ENCODE assay signal across 8 cellular contexts in the genomic region with DNA sequence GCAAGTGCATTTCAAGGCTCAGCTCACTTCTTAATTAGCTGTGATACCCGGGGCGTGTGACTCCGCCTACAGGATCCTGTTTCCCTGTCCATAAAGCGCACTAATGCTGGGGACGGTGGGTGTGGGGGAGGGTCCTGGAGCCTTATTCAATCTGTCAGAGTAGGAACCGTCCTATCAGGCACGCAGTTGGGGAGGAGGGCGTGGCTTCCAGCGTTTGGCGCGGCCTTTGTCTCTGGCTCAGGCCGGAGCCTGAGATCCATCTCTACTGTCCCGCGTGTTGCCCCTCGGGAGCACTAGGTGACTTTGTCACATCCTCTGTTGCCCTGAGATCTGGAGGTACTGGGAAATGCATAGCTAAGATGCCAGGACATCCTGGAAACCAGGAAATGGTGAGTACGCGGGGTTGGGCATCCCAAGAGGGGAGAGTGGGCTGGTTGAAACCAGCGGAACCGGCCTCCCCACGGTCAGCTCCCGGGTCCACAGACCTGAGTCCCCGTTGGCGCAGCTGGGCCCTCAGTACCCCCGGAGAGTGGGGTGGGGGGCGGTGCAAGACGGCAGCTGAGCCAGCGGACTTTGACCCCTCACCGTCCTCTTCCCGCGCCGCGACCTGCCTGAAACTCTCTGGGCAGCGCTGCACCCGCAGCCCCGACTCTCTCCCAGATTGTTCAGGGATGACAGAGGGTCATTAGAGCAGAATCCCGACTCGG.
A peak's percentile ranks its signal among the peaks of the same experiment; 100 is the strongest.
DNase-seq lines count a peak whose midpoint lies in the region; ATAC-seq, FAIRE-seq and TF ChIP-seq lines count a peak whose summit lies in the region.

No MANE protein-coding gene starts in this region.

- in situ Hi-C loops in GM12878 (cut with MboI): no loop called here

- H3K9ac ChIP-seq in HUES48 (ENCODE audit: low read depth, low read length) (peak overlapping the region; percentile 77), GM12878 (ENCODE audit: control insufficient read depth, insufficient read depth, low read length) (peak overlapping the region; percentile 76), kidney (ENCODE audit: low read length in 2 of 2) (no peak overlapping the region)

- H3K4me3 ChIP-seq in HUES48 (ENCODE audit: low read depth, low read length) (peak overlapping the region; percentile 84), GM12878 (peak overlapping the region; percentile 75), kidney (ENCODE audit: low read length in 2 of 2) (peak overlapping the region; percentile 32 to 39)

- peaks cover 3% of the 10 kb centered on the region for H3K4me1 ChIP-seq in HUES48 (ENCODE audit: control insufficient read depth, insufficient read depth, low read length)
- H3K4me1 ChIP-seq in GM12878 (ENCODE audit: control insufficient read depth, insufficient read depth, low read length): no peaks in the 10 kb centered on the region
- H3K4me1 ChIP-seq in kidney (ENCODE audit: control insufficient read depth in 1 of 2, insufficient read depth in 1 of 2, low read depth in 1 of 2, low read length in 2 of 2): peaks cover 0 to 4% of the 10 kb centered on the region in 2 donors

- peak; percentile 74 for TF ChIP-seq POLR2A in GM12878 (IDR thresholded peaks at IDR 0.05; ENCODE audit: low read depth, low read length)

- no TSS peak for BruUV-seq in GM12878 (replicated peaks; lab: Mats Ljungman, UMichigan)

- no peak for TF ChIP-seq RAD21 in GM12878 (IDR thresholded peaks at IDR 0.05; ENCODE audit: insufficient read depth, low read depth, low read length)

- peak overlapping the region; percentile 67 for H3K4me2 ChIP-seq in GM12878 (ENCODE audit: control insufficient read depth, insufficient read depth)

- H3K27ac ChIP-seq in HUES48 (ENCODE audit: low read depth, low read length): peak overlapping the region; percentile 65
- H3K27ac ChIP-seq in GM12878 (ENCODE audit: control insufficient read depth, insufficient read depth): peak overlapping the region; percentile 61; the same call in 1 of the 2 replicates
- no peak overlapping the region for H3K27ac ChIP-seq in kidney (ENCODE audit: low read depth in 2 of 2, low read length in 2 of 2)

- ATAC-seq in GM21360 (IDR thresholded peaks at IDR 0.05; ENCODE audit: unreplicated experiment): peak; percentile 99
- ATAC-seq in GM12878: peak; percentile 99

- H3K79me2 ChIP-seq in GM12878 (ENCODE audit: control insufficient read depth, insufficient read depth, low read length): no peaks in the 10 kb centered on the region

- H2AFZ ChIP-seq in GM12878 (ENCODE audit: control insufficient read depth, low read depth, low read length): peak overlapping the region; percentile 96

- TF ChIP-seq CTCF in GM12878 (IDR thresholded peaks at IDR 0.05 in 2 of 3, conservative IDR thresholded peaks at IDR 0.05 in 1 of 3; ENCODE audit: control insufficient read depth in 2 of 3, extremely low read depth in 1 of 3, insufficient read depth in 1 of 3, low read depth in 3 of 3, low read length in 3 of 3) (no peak), kidney (IDR thresholded peaks at IDR 0.05; ENCODE audit: borderline replicate concordance, extremely low read depth, insufficient read depth) (no peak)

- SMC1A ChIA-PET in GM12878 (lab: Charles Lee; ENCODE audit: uncharacterized antibody, unreplicated experiment): interaction anchor here (0.7 to 1.7 kb wide), 8 partner anchors 16 to 97 kb away, joined by 3 to 6 read pairs (median 3); no protein-coding TSS in a partner anchor

- DNase-seq in DMS53 treated with DMSO at 0.1 percent for 48 hours (lab: John Stamatoyannopoulos, UW; ENCODE audit: unreplicated experiment) (peak; percentile 93), OCI-M2 (lab: John Stamatoyannopoulos, UW; ENCODE audit: unreplicated experiment) (peak; percentile 75), GM12878 (ENCODE audit: low read depth, low spot score) (peak; percentile 73), kidney (peak; percentile 72), GF-D8 (lab: John Stamatoyannopoulos, UW) (no peak)
- DNase-seq in stimulated activated CD4-positive, alpha-beta T cell treated with anti-CD3 and anti-CD28 coated beads, Interleukin-4, amount 100 ng/mL, for 48 hours (ENCODE audit: low read depth in 2 of 2): peak; percentile 43 to 48

- H4K20me1 ChIP-seq in GM12878 (ENCODE audit: control insufficient read depth, insufficient read depth): no peaks in the 10 kb centered on the region

- TF ChIP-seq EP300 in GM12878 (IDR thresholded peaks at IDR 0.05; ENCODE audit: borderline replicate concordance in 1 of 2, control insufficient read depth in 1 of 2, low read depth in 2 of 2, low read length in 2 of 2): no peak

- H3K36me3 ChIP-seq in HUES48 (ENCODE audit: control insufficient read depth, insufficient read depth, low read length) (no peaks in the 10 kb centered on the region), GM12878 (ENCODE audit: control insufficient read depth in 2 of 2, insufficient read depth in 2 of 2, low read length in 1 of 2) (no peaks in the 10 kb centered on the region), kidney (ENCODE audit: control insufficient read depth in 1 of 2, insufficient read depth in 2 of 2, low read length in 2 of 2) (no peaks in the 10 kb centered on the region)

- RAD21 ChIA-PET in GM12878 (lab: Charles Lee; ENCODE audit: unreplicated experiment): interaction anchor here (1.2 to 3.1 kb wide), 5 partner anchors 17 to 114 kb away, joined by 3 to 13 read pairs (median 4); no protein-coding TSS in a partner anchor

- WGBS in GM12878 (ENCODE audit: insufficient coverage, insufficient replicate concordance, low lambda C conversion rate, missing lambda C conversion rate): 2% methylated on average over 37 of the region's 37 CpGs

- H3K27me3 ChIP-seq in HUES48 (ENCODE audit: control insufficient read depth, insufficient read depth, low read length) (peaks cover 9% of the 10 kb centered on the region), GM12878 (replicated peaks in 1 of 2; ENCODE audit: control insufficient read depth in 2 of 2, insufficient read depth in 2 of 2, low read length in 1 of 2) (no peaks in the 10 kb centered on the region)

- CTCF ChIA-PET in GM12878 (lab: Yijun Ruan, JAX): interaction anchor here (0.6 to 2.2 kb wide), 3 partner anchors 38 to 366 kb away, joined by 3 to 9 read pairs (median 5); no protein-coding TSS in a partner anchor

- intact Hi-C loops in GM12878 (cut with micrococcal nuclease; ENCODE audit: unreplicated experiment): no loop called here
- intact Hi-C loops in kidney (cut with DNase I): no loop called here

- POLR2A ChIA-PET in GM12878 (lab: Charles Lee): interaction anchor here (1.8 kb wide), 1 partner anchor 17 kb away, joined by 10 read pairs; no protein-coding TSS in a partner anchor

- H3K9me3 ChIP-seq in HUES48 (ENCODE audit: control insufficient read depth, insufficient read depth, low read length) (no peaks in the 10 kb centered on the region), GM12878 (replicated peaks; ENCODE audit: control insufficient read depth, insufficient read depth, low read length) (no peaks in the 10 kb centered on the region; the same call in 1 of the 3 replicates), kidney (ENCODE audit: control insufficient read depth in 1 of 2, low read length in 2 of 2) (peaks cover 0 to 2% of the 10 kb centered on the region in 2 donors)

- peak; percentile 85 for FAIRE-seq in GM12878 (lab: Jason Lieb, UNC)
- FAIRE-seq in kidney (lab: Jason Lieb, UNC): no peak

TF ChIP-seq in GM12878, 131 proteins besides CTCF, POLR2A, EP300 and RAD21 (continues in another document):
- TF ChIP-seq, protein P1, sequence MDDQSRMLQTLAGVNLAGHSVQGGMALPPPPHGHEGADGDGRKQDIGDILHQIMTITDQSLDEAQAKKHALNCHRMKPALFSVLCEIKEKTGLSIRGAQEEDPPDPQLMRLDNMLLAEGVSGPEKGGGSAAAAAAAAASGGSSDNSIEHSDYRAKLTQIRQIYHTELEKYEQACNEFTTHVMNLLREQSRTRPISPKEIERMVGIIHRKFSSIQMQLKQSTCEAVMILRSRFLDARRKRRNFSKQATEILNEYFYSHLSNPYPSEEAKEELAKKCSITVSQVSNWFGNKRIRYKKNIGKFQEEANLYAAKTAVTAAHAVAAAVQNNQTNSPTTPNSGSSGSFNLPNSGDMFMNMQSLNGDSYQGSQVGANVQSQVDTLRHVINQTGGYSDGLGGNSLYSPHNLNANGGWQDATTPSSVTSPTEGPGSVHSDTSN (IDR thresholded peaks at IDR 0.05; ENCODE audit: insufficient replicate concordance, low read depth, low read length): peak; percentile 25
- no peak for TF ChIP-seq SMAD1 (IDR thresholded peaks at IDR 0.05; ENCODE audit: low read depth, partially characterized antibody)
- TF ChIP-seq SP1 (IDR thresholded peaks at IDR 0.05; ENCODE audit: low read depth, low read length): peak; percentile 56
- no peak for TF ChIP-seq YBX1 (IDR thresholded peaks at IDR 0.05)
- TF ChIP-seq SMAD5 (IDR thresholded peaks at IDR 0.05; ENCODE audit: low read depth): no peak
- TF ChIP-seq ETV6 (conservative IDR thresholded peaks at IDR 0.05 in 1 of 2, IDR thresholded peaks at IDR 0.05 in 1 of 2; ENCODE audit: borderline replicate concordance in 1 of 2, low read depth in 1 of 2): no peak
- TF ChIP-seq TARDBP (IDR thresholded peaks at IDR 0.05; ENCODE audit: borderline replicate concordance): no peak
- TF ChIP-seq, protein P2, sequence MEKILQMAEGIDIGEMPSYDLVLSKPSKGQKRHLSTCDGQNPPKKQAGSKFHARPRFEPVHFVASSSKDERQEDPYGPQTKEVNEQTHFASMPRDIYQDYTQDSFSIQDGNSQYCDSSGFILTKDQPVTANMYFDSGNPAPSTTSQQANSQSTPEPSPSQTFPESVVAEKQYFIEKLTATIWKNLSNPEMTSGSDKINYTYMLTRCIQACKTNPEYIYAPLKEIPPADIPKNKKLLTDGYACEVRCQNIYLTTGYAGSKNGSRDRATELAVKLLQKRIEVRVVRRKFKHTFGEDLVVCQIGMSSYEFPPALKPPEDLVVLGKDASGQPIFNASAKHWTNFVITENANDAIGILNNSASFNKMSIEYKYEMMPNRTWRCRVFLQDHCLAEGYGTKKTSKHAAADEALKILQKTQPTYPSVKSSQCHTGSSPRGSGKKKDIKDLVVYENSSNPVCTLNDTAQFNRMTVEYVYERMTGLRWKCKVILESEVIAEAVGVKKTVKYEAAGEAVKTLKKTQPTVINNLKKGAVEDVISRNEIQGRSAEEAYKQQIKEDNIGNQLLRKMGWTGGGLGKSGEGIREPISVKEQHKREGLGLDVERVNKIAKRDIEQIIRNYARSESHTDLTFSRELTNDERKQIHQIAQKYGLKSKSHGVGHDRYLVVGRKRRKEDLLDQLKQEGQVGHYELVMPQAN (conservative IDR thresholded peaks at IDR 0.05): peak; percentile 95
- TF ChIP-seq, protein P3, sequence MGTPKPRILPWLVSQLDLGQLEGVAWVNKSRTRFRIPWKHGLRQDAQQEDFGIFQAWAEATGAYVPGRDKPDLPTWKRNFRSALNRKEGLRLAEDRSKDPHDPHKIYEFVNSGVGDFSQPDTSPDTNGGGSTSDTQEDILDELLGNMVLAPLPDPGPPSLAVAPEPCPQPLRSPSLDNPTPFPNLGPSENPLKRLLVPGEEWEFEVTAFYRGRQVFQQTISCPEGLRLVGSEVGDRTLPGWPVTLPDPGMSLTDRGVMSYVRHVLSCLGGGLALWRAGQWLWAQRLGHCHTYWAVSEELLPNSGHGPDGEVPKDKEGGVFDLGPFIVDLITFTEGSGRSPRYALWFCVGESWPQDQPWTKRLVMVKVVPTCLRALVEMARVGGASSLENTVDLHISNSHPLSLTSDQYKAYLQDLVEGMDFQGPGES (IDR thresholded peaks at IDR 0.05): no peak
- TF ChIP-seq NR2F1 (conservative IDR thresholded peaks at IDR 0.05): peak; percentile 41; the same call in 1 of the 2 replicates

Comparison
In these comparisons a context has a peak if more than half of its experiments do, and no peak if none do; other contexts are left out.
1. H3K27ac ChIP-seq: peak in HUES48 (single experiment) and GM12878 (single experiment); none in kidney (0 of 2).
2. H3K9ac ChIP-seq: peak in HUES48 (single experiment) and GM12878 (single experiment); none in kidney (0 of 2).
3. Peak in every context shown above with its lines, with median percentiles within 50 percentile points of each other: H3K4me3 ChIP-seq.